ENCODE assay signal across 13 cellular contexts in genomic region chr6:129429953-129430352, GRCh38.
DNase-seq lines count a peak whose midpoint lies in the region; ATAC-seq and TF ChIP-seq lines count a peak whose summit lies in the region.
"Had no signal": no experiment of that assay in that cellular context is flagged by ENCODE, and none has a peak within 500 bp of the region (broad histone marks: within the 10 kb centered on the region; RNA-seq: fewer than 3 reads in every experiment).

No MANE protein-coding gene starts in this region.

- H3K27me3 ChIP-seq in SK-N-SH (ENCODE audit: insufficient read depth) (no peaks in the 10 kb centered on the region), adrenal gland (no peaks in the 10 kb centered on the region)

- no peaks in the 10 kb centered on the region for H3K9me3 Mint-ChIP-seq in activated CD8-positive, alpha-beta T cell treated with anti-CD3 and anti-CD28 coated beads, Interleukin-2, amount 10 ng/mL, durations not matched to agents 7 days and 5 days (ENCODE audit: insufficient read depth)
- H3K9me3 Mint-ChIP-seq: CD4-positive, alpha-beta T cell; H9 had no signal

- H3K36me3 Mint-ChIP-seq in activated CD8-positive, alpha-beta T cell treated with anti-CD3 and anti-CD28 coated beads, Interleukin-2, amount 10 ng/mL, durations not matched to agents 7 days and 5 days (ENCODE audit: low read depth) = no peaks in the 10 kb centered on the region

- TF ChIP-seq POLR2A in adrenal gland (IDR thresholded peaks at IDR 0.05) = no peak

- TF ChIP-seq CTCF in SK-N-SH (IDR thresholded peaks at IDR 0.05) = no peak
- TF ChIP-seq CTCF in adrenal gland (IDR thresholded peaks at IDR 0.05) = no peak

- H3K27ac Mint-ChIP-seq in activated CD8-positive, alpha-beta T cell treated with anti-CD3 and anti-CD28 coated beads, Interleukin-2, amount 10 ng/mL, durations not matched to agents 7 days and 5 days = no peak overlapping the region
- H3K27ac Mint-ChIP-seq: CD4-positive, alpha-beta T cell had no signal

- no peak overlapping the region for H3K4me3 Mint-ChIP-seq in activated CD8-positive, alpha-beta T cell treated with anti-CD3 and anti-CD28 coated beads, Interleukin-2, amount 10 ng/mL, durations not matched to agents 7 days and 5 days
- H3K4me3 Mint-ChIP-seq: CD4-positive, alpha-beta T cell; H9 had no signal

- POLR2A ChIA-PET in SK-N-SH (lab: Yijun Ruan, JAX) = no interaction called here
- POLR2A ChIA-PET in activated CD8-positive, alpha-beta T cell treated with anti-CD3 and anti-CD28 coated beads, Interleukin-2, amount 10 ng/mL, durations not matched to agents 7 days and 5 days (lab: Charles Lee) = no interaction called here

- H3K9ac ChIP-seq in SK-N-SH = no peak overlapping the region

- DNase-seq in GM04504 (ENCODE audit: low read depth) (peak; percentile 28), SK-N-SH (no peak), left kidney (ENCODE audit: low read depth, low spot score) (peak; percentile 53), adrenal gland (no peak), RPMI8226 (no peak)
- no peak for DNase-seq in activated CD8-positive, alpha-beta T cell treated with anti-CD3 and anti-CD28 coated beads, Interleukin-2, amount 10 ng/mL, durations not matched to agents 7 days and 5 days
- DNase-seq: ACHN; AML-193; Caco-2; CD4-positive, alpha-beta T cell; H9 had no signal

- no peaks in the 10 kb centered on the region for H3K27me3 Mint-ChIP-seq in activated CD8-positive, alpha-beta T cell treated with anti-CD3 and anti-CD28 coated beads, Interleukin-2, amount 10 ng/mL, durations not matched to agents 7 days and 5 days (ENCODE audit: low read depth)

- 76% methylated on average over 2 of the region's 2 CpGs for WGBS in SK-N-SH (ENCODE audit: low lambda C conversion rate)
- WGBS in adrenal gland, 4 donors = 80 to 86% (median 82%) methylated on average over 2 of the region's 2 CpGs

- CTCF ChIA-PET in SK-N-SH (lab: Yijun Ruan, JAX) = no interaction called here
- CTCF ChIA-PET in activated CD8-positive, alpha-beta T cell treated with anti-CD3 and anti-CD28 coated beads, Interleukin-2, amount 10 ng/mL, durations not matched to agents 7 days and 5 days (lab: Charles Lee) = no interaction called here

- H3K4me1 Mint-ChIP-seq in activated CD8-positive, alpha-beta T cell treated with anti-CD3 and anti-CD28 coated beads, Interleukin-2, amount 10 ng/mL, durations not matched to agents 7 days and 5 days (ENCODE audit: low read depth) = no peaks in the 10 kb centered on the region

- no peaks in the 10 kb centered on the region for H3F3A ChIP-seq in SK-N-SH (replicated peaks; ENCODE audit: insufficient read depth)

- H3K9me3 ChIP-seq in SK-N-SH (no peaks in the 10 kb centered on the region), adrenal gland (replicated peaks in 1 of 3) (no peaks in the 10 kb centered on the region)
- H3K9me3 ChIP-seq: Caco-2 had no signal

- H4K20me1 ChIP-seq in SK-N-SH (ENCODE audit: insufficient read depth) = no peaks in the 10 kb centered on the region

- no peaks in the 10 kb centered on the region for H3K79me2 ChIP-seq in SK-N-SH (ENCODE audit: insufficient read depth)

- no peak overlapping the region for H3K4me2 ChIP-seq in SK-N-SH

- no peaks in the 10 kb centered on the region; the same call in 1 of the 2 replicates for H3K9me2 ChIP-seq in SK-N-SH

- no peaks in the 10 kb centered on the region for H3K36me3 ChIP-seq in SK-N-SH (replicated peaks in 1 of 2; ENCODE audit: control insufficient read depth in 1 of 2, insufficient read depth in 2 of 2, low read length in 1 of 2)
- H3K36me3 ChIP-seq in adrenal gland (replicated peaks in 1 of 2) = no peaks in the 10 kb centered on the region

- H3K27ac ChIP-seq in SK-N-SH (ENCODE audit: low read depth in 2 of 2, low read length in 1 of 2) (no peak overlapping the region), adrenal gland (no peak overlapping the region)
- H3K27ac ChIP-seq: C4-2B, HL-60 had no signal

- peak overlapping the region; percentile 16; the same call in 1 of the 2 replicates for H2AFZ ChIP-seq in SK-N-SH (ENCODE audit: low read depth)

- no peak overlapping the region for H3K4me3 ChIP-seq in SK-N-SH (ENCODE audit: low read depth in 2 of 2, low read length in 1 of 2)
- H3K4me3 ChIP-seq in adrenal gland = no peak overlapping the region

- intact Hi-C loops in adrenal gland (cut with DNase I) = no loop called here

- no peak for TF ChIP-seq EP300 in SK-N-SH (IDR thresholded peaks at IDR 0.05; ENCODE audit: borderline replicate concordance in 1 of 2, low read depth in 1 of 2, low read length in 1 of 2)

- no peak for ATAC-seq in activated CD8-positive, alpha-beta T cell treated with anti-CD3 and anti-CD28 coated beads, Interleukin-2, amount 10 ng/mL, durations not matched to agents 7 days and 5 days

- no peak for TF ChIP-seq RAD21 in SK-N-SH (IDR thresholded peaks at IDR 0.05; ENCODE audit: low read length)

- H3K4me1 ChIP-seq in SK-N-SH (ENCODE audit: control insufficient read depth in 1 of 2, insufficient read depth in 2 of 2, low read depth in 1 of 2, low read length in 1 of 2) (no peaks in the 10 kb centered on the region), adrenal gland (replicated peaks in 1 of 2) (no peaks in the 10 kb centered on the region)
- H3K4me1 ChIP-seq: Caco-2 had no signal

TF ChIP-seq in SK-N-SH, 30 proteins besides CTCF, POLR2A, EP300 and RAD21:
- TF ChIP-seq RCOR1 (IDR thresholded peaks at IDR 0.05; ENCODE audit: low read length) (no peak), POLR2AphosphoS5 (IDR thresholded peaks at IDR 0.05; ENCODE audit: low read depth, low read length) (no peak)
TF ChIP-seq in SK-N-SH: peak in this region for 0.

Comparison
In these comparisons a context has a peak if more than half of its experiments do, and no peak if none do; other contexts are left out.
1. DNase-seq: peak in GM04504 (single experiment) and left kidney (single experiment); none in SK-N-SH (single experiment), adrenal gland (0 of 7), RPMI8226 (single experiment) and activated CD8-positive, alpha-beta T cell treated with anti-CD3 and anti-CD28 coated beads, Interleukin-2, amount 10 ng/mL, durations not matched to agents 7 days and 5 days (single experiment).